20 cellular contexts compared by ENCODE assay signal in the genomic region with DNA sequence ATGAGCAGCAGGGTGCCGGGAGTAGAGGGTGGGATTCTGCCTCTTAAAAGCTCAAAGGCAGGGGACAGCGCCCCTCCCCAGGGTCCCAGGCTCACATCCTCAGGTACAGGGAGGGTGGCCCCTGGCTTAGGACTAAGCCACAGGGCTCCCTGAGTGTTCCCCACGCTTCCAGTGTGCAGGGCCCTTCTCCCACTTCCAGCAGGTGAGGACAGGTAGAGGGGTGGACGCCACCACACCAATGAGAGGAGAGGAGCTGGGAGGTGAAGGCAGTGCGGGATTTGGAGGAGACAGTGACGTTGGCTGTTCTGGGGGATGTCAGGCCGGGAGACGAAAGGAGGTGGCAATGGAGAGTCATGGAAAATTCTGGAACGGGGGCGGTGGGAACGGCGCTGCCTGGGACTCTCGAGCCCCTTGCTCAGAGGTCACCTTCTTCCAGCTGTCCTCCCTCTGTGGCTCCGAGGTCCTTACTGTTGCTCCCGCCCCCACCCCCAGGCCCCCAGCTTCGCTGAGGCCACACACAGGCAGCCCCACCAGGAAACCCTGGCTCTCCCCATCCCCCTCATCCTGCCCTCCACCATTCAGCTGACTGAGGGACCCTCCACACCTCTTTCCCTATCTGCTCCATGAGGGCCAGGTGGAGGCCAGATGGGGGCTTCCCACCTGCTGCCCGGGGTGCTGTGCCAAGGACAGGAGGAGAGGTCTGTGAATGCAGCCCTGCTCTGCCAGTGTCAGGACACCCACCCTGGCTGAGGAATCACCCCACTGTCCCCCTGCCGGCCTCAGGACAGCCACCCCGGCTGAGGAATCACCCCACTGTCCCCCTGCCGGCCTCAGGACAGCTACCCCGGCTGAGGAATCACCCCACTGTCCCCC. TPM values are rescaled to one million over a fixed set of nuclear protein-coding genes. Genes with fewer than 3 reads are reported as not detected.
"Had no signal": no experiment of that assay in that cellular context is flagged by ENCODE, and none has a peak within 500 bp of the region (broad histone marks: within the 10 kb centered on the region; RNA-seq: fewer than 3 reads in every experiment).

No MANE protein-coding gene starts in this region.

- H3K36me3 ChIP-seq: colonic mucosa, left lung, ovary, WERI-Rb-1 had no signal

- H3K27me3 ChIP-seq: body of pancreas, colonic mucosa, ovary, testis had no signal

- DNase-seq: activated CD4-positive, alpha-beta T cell treated with anti-CD3 and anti-CD28 coated beads for 1 hour; activated CD4-positive, alpha-beta T cell treated with anti-CD3 and anti-CD28 coated beads, Interleukin-2, amount 50 U/mL, for 48 hours; activated gamma-delta T cell treated with Interleukin-2 at 50 U/mL for 16 hours; amniotic stem cell; body of pancreas; central memory CD4-positive, alpha-beta T cell; colonic mucosa; foreskin keratinocyte; ovary; stimulated activated CD4-positive, alpha-beta T cell treated with anti-CD3 and anti-CD28 coated beads, Interleukin-4, amount 100 ng/mL, for 4 hours; testis; WERI-Rb-1 had no signal

- H3K9me3 ChIP-seq: body of pancreas, colonic mucosa, ovary, testis had no signal

- H3K27me3 Mint-ChIP-seq: activated naive CD8-positive, alpha-beta T cell had no signal

- H3K9me3 Mint-ChIP-seq: neural crest cell, type B pancreatic cell had no signal

- H3K4me3 Mint-ChIP-seq: activated T-helper 1 cell treated with anti-CD3 and anti-CD28 coated beads, Interleukin-12 subunit alpha, Interleukin-12 subunit beta, Interleukin-2, Interleukin-4 antibody, amounts not matched to agents 30 ng/mL and 10 ng/mL and 1 ng/mL, durations not matched to agents 14 hours and 24 hours and 36 hours; neural crest cell; stimulated activated memory B cell treated with anti-CD40 and anti-IgM and Interleukin-4, amounts not matched to agents 10 μg/mL and 1 μg/mL and 100 μg/mL, for 72 hours; type B pancreatic cell had no signal

- H3K4me1 ChIP-seq: body of pancreas, colonic mucosa, foreskin keratinocyte, testis had no signal

- H3K4me3 ChIP-seq: body of pancreas, colonic mucosa, left lung, ovary, testis had no signal

- H3K27ac Mint-ChIP-seq: activated naive CD8-positive, alpha-beta T cell; activated T-helper 1 cell treated with anti-CD3 and anti-CD28 coated beads, Interleukin-12 subunit alpha, Interleukin-12 subunit beta, Interleukin-2, Interleukin-4 antibody, amounts not matched to agents 30 ng/mL and 10 ng/mL and 1 ng/mL, durations not matched to agents 14 hours and 24 hours and 36 hours; stimulated activated memory B cell treated with anti-CD40 and anti-IgM and Interleukin-4, amounts not matched to agents 10 μg/mL and 1 μg/mL and 100 μg/mL, for 72 hours; type B pancreatic cell had no signal

- H3K36me3 Mint-ChIP-seq: activated naive CD8-positive, alpha-beta T cell; stimulated activated memory B cell treated with anti-CD40 and anti-IgM and Interleukin-4, amounts not matched to agents 10 μg/mL and 1 μg/mL and 100 μg/mL, for 72 hours; type B pancreatic cell had no signal

- ATAC-seq: body of pancreas; foreskin keratinocyte; left lung; sciatic nerve; stimulated activated memory B cell treated with anti-CD40 and anti-IgM and Interleukin-4, amounts not matched to agents 10 μg/mL and 1 μg/mL and 100 μg/mL, for 72 hours had no signal

- H3K27ac ChIP-seq: body of pancreas, colonic mucosa, foreskin keratinocyte, left lung, ovary, testis, WERI-Rb-1 had no signal

RNA-seq across cellular contexts. Expression of gene CBFA2T3, which starts 58.9 kb away (rescaled TPM):
- total RNA-seq: activated T-helper 1 cell treated with anti-CD3 and anti-CD28 coated beads, Interleukin-12 subunit alpha, Interleukin-12 subunit beta, Interleukin-2, Interleukin-4 antibody, amounts not matched to agents 30 ng/mL and 10 ng/mL and 1 ng/mL, durations not matched to agents 14 hours and 24 hours and 36 hours; pulmonary artery endothelial cell had no signal
